16 cellular contexts compared by ENCODE assay signal in the genomic region with DNA sequence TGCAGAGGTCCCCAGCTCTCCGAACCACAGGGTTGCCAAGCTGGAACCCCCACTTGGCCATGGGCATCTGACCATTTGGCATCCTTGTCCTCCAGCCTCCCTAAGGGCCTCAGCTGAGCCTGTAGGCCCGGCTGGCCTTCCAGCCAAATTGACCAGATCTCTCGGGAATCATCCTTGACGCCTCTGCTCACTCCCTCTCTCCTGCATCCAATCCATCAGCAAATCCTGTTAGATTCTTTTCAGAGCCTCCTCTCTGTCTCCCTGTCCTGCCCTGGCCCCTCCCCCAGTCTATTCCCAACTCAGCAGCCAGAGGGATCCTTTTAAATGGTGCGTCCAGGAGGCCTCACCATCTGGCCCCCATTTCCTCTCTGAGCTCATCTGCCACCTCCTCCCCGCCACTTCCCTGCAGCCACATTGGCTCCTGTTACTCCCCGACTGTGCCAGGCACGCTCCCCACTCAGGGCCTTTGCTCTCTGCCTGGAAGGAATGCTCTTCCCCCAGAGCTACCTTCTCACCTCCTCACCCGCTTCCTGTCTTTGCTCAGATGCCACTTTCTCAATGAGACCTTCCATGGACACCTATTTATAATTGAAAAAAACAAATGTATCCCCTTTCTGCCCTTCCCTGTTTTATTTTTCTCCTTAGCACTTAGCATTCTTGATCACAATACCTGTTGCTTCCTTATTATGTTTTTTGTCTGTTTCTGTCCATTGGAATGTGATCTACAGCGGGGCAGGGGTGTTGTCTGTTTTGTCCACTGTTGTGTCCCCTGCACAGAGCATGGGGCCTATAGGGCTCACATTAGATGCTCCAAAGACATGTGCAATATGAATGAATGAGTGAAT.
A peak's percentile ranks its signal among the peaks of the same experiment; 100 is the strongest.
DNase-seq lines count a peak whose midpoint lies in the region; ATAC-seq and TF ChIP-seq lines count a peak whose summit lies in the region.
"Had no signal": no experiment of that assay in that cellular context is flagged by ENCODE, and none has a peak within 500 bp of the region (broad histone marks: within the 10 kb centered on the region; RNA-seq: fewer than 3 reads in every experiment).

No MANE protein-coding gene starts in this region.

- H3K4me2 ChIP-seq in neural progenitor cell: peak overlapping the region; percentile 53

- CTCF ChIA-PET in WTC11 (lab: Charles Lee): interaction anchor here (0.6 to 2.0 kb wide), 17 partner anchors 9 to 1708 kb away, joined by 3 to 12 read pairs (median 7); partner anchors contain the start of gene NFAM1

- H3K27me3 ChIP-seq in neural progenitor cell (no peaks in the 10 kb centered on the region), gastrocnemius medialis (no peaks in the 10 kb centered on the region), Peyer's patch (no peaks in the 10 kb centered on the region)
- H3K27me3 ChIP-seq: ovary, suprapubic skin had no signal

- in situ Hi-C loops in gastrocnemius medialis (cut with MboI; ENCODE audit: low sequenced_read_pairs in 4 of 4): no loop called here

- TF ChIP-seq CTCF in WTC11 (IDR thresholded peaks at IDR 0.05) (no peak), neural progenitor cell (IDR thresholded peaks at IDR 0.05) (peak; percentile 25), gastrocnemius medialis (IDR thresholded peaks at IDR 0.05 in 4 of 5, conservative IDR thresholded peaks at IDR 0.05 in 1 of 5) (no peak), Peyer's patch (IDR thresholded peaks at IDR 0.05) (no peak)

- no peak overlapping the region for H3K27ac ChIP-seq in neural progenitor cell
- no peak overlapping the region for H3K27ac ChIP-seq in gastrocnemius medialis
- H3K27ac ChIP-seq in Peyer's patch: no peak overlapping the region
- H3K27ac ChIP-seq: epithelial cell of prostate, ovary, suprapubic skin had no signal

- ATAC-seq in WTC11 (peak; percentile 91), gastrocnemius medialis (no peak)
- ATAC-seq: T-cell had no signal

- POLR2A ChIA-PET in WTC11 (lab: Charles Lee): interaction anchor here (1.0 kb wide), 2 partner anchors 9 to 12 kb away, joined by 3 to 6 read pairs; no protein-coding TSS in a partner anchor

- no peaks in the 10 kb centered on the region for H3K36me3 ChIP-seq in neural progenitor cell
- H3K36me3 ChIP-seq in gastrocnemius medialis: no peaks in the 10 kb centered on the region
- H3K36me3 ChIP-seq in Peyer's patch: no peaks in the 10 kb centered on the region
- H3K36me3 ChIP-seq: ovary, suprapubic skin had no signal

- peaks cover 11% of the 10 kb centered on the region for H3K27me3 Mint-ChIP-seq in WTC11 (ENCODE audit: low read depth)
- peaks cover 24% of the 10 kb centered on the region for H3K27me3 Mint-ChIP-seq in neural progenitor cell (ENCODE audit: insufficient read depth, low read depth)
- H3K27me3 Mint-ChIP-seq: T-cell had no signal

- H3K27ac Mint-ChIP-seq in WTC11 (peak overlapping the region; percentile 30), neural progenitor cell (peak overlapping the region; percentile 36)
- H3K27ac Mint-ChIP-seq: T-cell had no signal

- H3K9me3 Mint-ChIP-seq in WTC11 (peaks cover 3% of the 10 kb centered on the region; the same call in 1 of the 2 replicates), neural progenitor cell (no peaks in the 10 kb centered on the region)
- H3K9me3 Mint-ChIP-seq: T-cell had no signal

- H3K79me2 ChIP-seq in neural progenitor cell (ENCODE audit: low read depth): no peaks in the 10 kb centered on the region

- no peaks in the 10 kb centered on the region for H3K36me3 Mint-ChIP-seq in WTC11
- H3K36me3 Mint-ChIP-seq in neural progenitor cell: no peaks in the 10 kb centered on the region
- H3K36me3 Mint-ChIP-seq: T-cell had no signal

- H3K4me3 Mint-ChIP-seq in WTC11 (no peak overlapping the region), neural progenitor cell (no peak overlapping the region)
- H3K4me3 Mint-ChIP-seq: T-cell had no signal

- no peak overlapping the region for H3K9ac ChIP-seq in neural progenitor cell

- H3K4me3 ChIP-seq in neural progenitor cell (no peak overlapping the region), gastrocnemius medialis (no peak overlapping the region), Peyer's patch (no peak overlapping the region)
- H3K4me3 ChIP-seq: ovary, suprapubic skin had no signal

- H3K9me3 ChIP-seq in neural progenitor cell (ENCODE audit: low read depth) (no peaks in the 10 kb centered on the region), gastrocnemius medialis (no peaks in the 10 kb centered on the region), Peyer's patch (no peaks in the 10 kb centered on the region)
- H3K9me3 ChIP-seq: ovary, suprapubic skin had no signal

- no peaks in the 10 kb centered on the region for H4K20me1 ChIP-seq in neural progenitor cell (ENCODE audit: low read depth)

- DNase-seq in NCI-H345 (lab: John Stamatoyannopoulos, UW): peak; percentile 43
- DNase-seq in NCI-H345 treated with DMSO at 0.1 percent for 48 hours (lab: John Stamatoyannopoulos, UW; ENCODE audit: unreplicated experiment): no peak
- DNase-seq in Kasumi-1 (lab: John Stamatoyannopoulos, UW): peak; percentile 69 to 73
- DNase-seq in WTC11 (ENCODE audit: low spot score): peak; percentile 56
- DNase-seq in neural progenitor cell (ENCODE audit: low spot score): peak; percentile 79
- DNase-seq in gastrocnemius medialis: no peak
- DNase-seq in activated CD4-positive, alpha-beta T cell treated with anti-CD3 and anti-CD28 coated beads for 1 hour: no peak
- no peak for DNase-seq in Peyer's patch
- DNase-seq: amniotic stem cell; left cardiac atrium; NCI-H1930; ovary; stimulated activated CD4-positive, alpha-beta T cell treated with anti-CD3 and anti-CD28 coated beads, Interleukin-2, amount 100 ng/mL, for 48 hours; T-cell had no signal

- H3F3A ChIP-seq in neural progenitor cell (ENCODE audit: low read depth): peaks cover 22% of the 10 kb centered on the region

- TF ChIP-seq POLR2A in gastrocnemius medialis (IDR thresholded peaks at IDR 0.05): no peak
- no peak for TF ChIP-seq POLR2A in Peyer's patch (IDR thresholded peaks at IDR 0.05)

- H3K4me1 Mint-ChIP-seq in WTC11 (peaks cover 19% of the 10 kb centered on the region), neural progenitor cell (peaks cover 24% of the 10 kb centered on the region)
- H3K4me1 Mint-ChIP-seq: T-cell had no signal

- peak overlapping the region; percentile 60 for H2AFZ ChIP-seq in neural progenitor cell (replicated peaks)

- intact Hi-C loops in gastrocnemius medialis (cut with DNase I; ENCODE audit: low total_unique reads): no loop called here

- H3K4me1 ChIP-seq in neural progenitor cell (peaks cover 16% of the 10 kb centered on the region), gastrocnemius medialis (no peaks in the 10 kb centered on the region), Peyer's patch (no peaks in the 10 kb centered on the region)

TF ChIP-seq in WTC11, 78 proteins besides CTCF, POLR2A, EP300 and RAD21:
- TF ChIP-seq MYBL2 (CRISPR knock-in tag; IDR thresholded peaks at IDR 0.05) (no peak), ETV6 (CRISPR knock-in tag; IDR thresholded peaks at IDR 0.05) (peak; percentile 71), FOXJ3 (CRISPR knock-in tag; IDR thresholded peaks at IDR 0.05; ENCODE audit: borderline replicate concordance) (no peak), EMX1 (CRISPR knock-in tag; IDR thresholded peaks at IDR 0.05) (no peak), SOX15 (CRISPR knock-in tag; IDR thresholded peaks at IDR 0.05) (no peak)
- TF ChIP-seq, protein P1, sequence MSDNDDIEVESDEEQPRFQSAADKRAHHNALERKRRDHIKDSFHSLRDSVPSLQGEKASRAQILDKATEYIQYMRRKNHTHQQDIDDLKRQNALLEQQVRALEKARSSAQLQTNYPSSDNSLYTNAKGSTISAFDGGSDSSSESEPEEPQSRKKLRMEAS (CRISPR knock-in tag; IDR thresholded peaks at IDR 0.05): peak; percentile 26; the same call in 1 of the 2 replicates
- TF ChIP-seq, protein P2, sequence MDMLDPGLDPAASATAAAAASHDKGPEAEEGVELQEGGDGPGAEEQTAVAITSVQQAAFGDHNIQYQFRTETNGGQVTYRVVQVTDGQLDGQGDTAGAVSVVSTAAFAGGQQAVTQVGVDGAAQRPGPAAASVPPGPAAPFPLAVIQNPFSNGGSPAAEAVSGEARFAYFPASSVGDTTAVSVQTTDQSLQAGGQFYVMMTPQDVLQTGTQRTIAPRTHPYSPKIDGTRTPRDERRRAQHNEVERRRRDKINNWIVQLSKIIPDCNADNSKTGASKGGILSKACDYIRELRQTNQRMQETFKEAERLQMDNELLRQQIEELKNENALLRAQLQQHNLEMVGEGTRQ (CRISPR knock-in tag; IDR thresholded peaks at IDR 0.05): no peak

Comparison
In these comparisons a context has a peak if more than half of its experiments do, and no peak if none do; other contexts are left out.
1. DNase-seq: peak in NCI-H345 (single experiment), Kasumi-1 (2 of 2), WTC11 (single experiment) and neural progenitor cell (single experiment); none in NCI-H345 treated with DMSO at 0.1 percent for 48 hours (single experiment), gastrocnemius medialis (0 of 2), activated CD4-positive, alpha-beta T cell treated with anti-CD3 and anti-CD28 coated beads for 1 hour (single experiment) and Peyer's patch (0 of 3).